Comparison of ENCODE assay signal across 24 cellular contexts in the genomic region with DNA sequence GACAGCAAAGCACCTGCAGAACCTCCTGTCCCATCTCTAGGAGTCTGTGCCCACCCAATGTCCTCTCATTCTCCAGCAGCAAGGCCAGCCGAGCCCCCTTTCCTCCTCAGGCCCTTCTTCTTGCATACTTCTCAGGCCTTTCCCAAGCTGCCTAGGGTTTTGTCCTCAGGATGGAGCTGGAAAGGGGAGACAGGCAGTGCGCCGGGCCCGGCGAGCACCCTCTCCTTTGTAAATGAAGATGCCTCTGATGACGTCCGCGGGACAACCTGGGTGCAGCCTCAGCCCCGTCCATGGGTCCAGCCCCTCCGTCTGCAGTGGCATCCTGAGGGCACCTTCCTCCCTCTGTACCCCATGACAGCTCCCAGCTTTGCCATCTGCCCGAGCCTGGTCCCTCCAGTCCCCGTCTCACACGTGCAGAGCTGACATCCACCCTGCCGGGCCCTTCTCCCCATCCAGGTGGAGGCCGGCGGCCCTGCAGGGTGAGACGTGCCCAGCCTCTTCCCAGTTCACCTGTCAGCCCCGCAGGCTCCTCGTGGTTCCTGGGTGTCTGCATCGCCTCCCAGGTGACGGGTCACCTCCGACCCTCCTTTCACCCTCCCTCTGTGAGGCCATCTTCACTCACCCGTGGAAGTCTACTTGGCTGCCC. TPM values are rescaled to one million over a fixed set of nuclear protein-coding genes. Genes with fewer than 3 reads are reported as not detected.
DNase-seq lines count a peak whose midpoint lies in the region; ATAC-seq and TF ChIP-seq lines count a peak whose summit lies in the region.
"Had no signal": no experiment of that assay in that cellular context is flagged by ENCODE, and none has a peak within 500 bp of the region (broad histone marks: within the 10 kb centered on the region; RNA-seq: fewer than 3 reads in every experiment).

No MANE protein-coding gene starts in this region.

- DNase-seq in activated naive CD4-positive, alpha-beta T cell treated with anti-CD3 and anti-CD28 coated beads, Interleukin-2, amount 10 ng/mL, durations not matched to agents 7 days and 5 days, result peak; percentile 14
- no peak for DNase-seq in activated naive CD4-positive, alpha-beta T cell (lab: John Stamatoyannopoulos, UW)
- DNase-seq in coronary artery (ENCODE audit: low spot score) (peak; percentile 64), neuronal stem cell (ENCODE audit: low spot score) (no peak), type B pancreatic cell (ENCODE audit: extremely low spot score, unreplicated experiment) (peak; percentile 62), DMS153 (lab: John Stamatoyannopoulos, UW) (no peak), immature natural killer cell (no peak)
- DNase-seq: activated CD4-positive, alpha-beta T cell treated with anti-CD3 and anti-CD28 coated beads, Interleukin-2, amount 10 ng/mL, durations not matched to agents 24 days and 14 days; activated naive CD4-positive, alpha-beta T cell treated with Interleukin-2 at 50 U/mL for 16 hours; CD4-positive, alpha-beta memory T cell; gastrocnemius medialis; left cardiac atrium; NCI-H2029 treated with DMSO at 0.1 percent for 48 hours; NCI-H524 treated with DMSO at 0.1 percent for 48 hours; OCI-M1; stimulated activated CD4-positive, alpha-beta T cell treated with anti-CD3 and anti-CD28 coated beads, Interleukin-4, amount 100 ng/mL, for 24 hours; T-cell had no signal

- peak overlapping the region; percentile 64 for H3K18ac ChIP-seq in neuronal stem cell (ENCODE audit: low read length)

- peak overlapping the region; percentile 22 for H2BK12ac ChIP-seq in neuronal stem cell (ENCODE audit: low read length)

- H3K4me3 ChIP-seq in coronary artery (no peak overlapping the region), neuronal stem cell (ENCODE audit: low read length in 2 of 2) (no peak overlapping the region)
- H3K4me3 ChIP-seq: body of pancreas, gastrocnemius medialis, hepatocyte, upper lobe of left lung had no signal

- no peak overlapping the region for H2AFZ ChIP-seq in neuronal stem cell (ENCODE audit: low read length)
- H2AFZ ChIP-seq: hepatocyte had no signal

- TF ChIP-seq CTCF in coronary artery (IDR thresholded peaks at IDR 0.05) (no peak), type B pancreatic cell (conservative IDR thresholded peaks at IDR 0.05) (no peak)

- H3K9me3 ChIP-seq in neuronal stem cell (replicated peaks in 1 of 2; ENCODE audit: control insufficient read depth in 2 of 2, insufficient read depth in 1 of 2, low read depth in 1 of 2, low read length in 2 of 2), result peaks cover 0 to 2% of the 10 kb centered on the region in 2 donors
- H3K9me3 ChIP-seq: body of pancreas, gastrocnemius medialis, upper lobe of left lung had no signal

- peak overlapping the region; percentile 66 for H3K4ac ChIP-seq in neuronal stem cell (ENCODE audit: low read length)

- H3K4me3 Mint-ChIP-seq in activated naive CD4-positive, alpha-beta T cell treated with anti-CD3 and anti-CD28 coated beads, Interleukin-2, amount 10 ng/mL, durations not matched to agents 7 days and 5 days, result no peak overlapping the region
- no peak overlapping the region for H3K4me3 Mint-ChIP-seq in type B pancreatic cell
- no peak overlapping the region for H3K4me3 Mint-ChIP-seq in immature natural killer cell
- H3K4me3 Mint-ChIP-seq: activated CD4-positive, alpha-beta T cell treated with anti-CD3 and anti-CD28 coated beads, Interleukin-2, amount 10 ng/mL, durations not matched to agents 24 days and 14 days; CD4-positive, alpha-beta memory T cell; memory B cell; neural crest cell; T-cell had no signal

- CTCF ChIA-PET in activated naive CD4-positive, alpha-beta T cell treated with anti-CD3 and anti-CD28 coated beads, Interleukin-2, amount 10 ng/mL, durations not matched to agents 7 days and 5 days (lab: Charles Lee), result interaction anchor here (1.5 kb wide), 1 partner anchor 8 kb away, joined by 3 read pairs; no protein-coding TSS in a partner anchor

- H2BK120ac ChIP-seq in neuronal stem cell (ENCODE audit: low read depth, low read length), result no peak overlapping the region

- no peaks in the 10 kb centered on the region for H3K36me3 ChIP-seq in neuronal stem cell (replicated peaks in 1 of 2; ENCODE audit: control insufficient read depth in 2 of 2, insufficient read depth in 2 of 2, low read length in 2 of 2)
- H3K36me3 ChIP-seq: gastrocnemius medialis, upper lobe of left lung, WERI-Rb-1 had no signal

- no peak overlapping the region for H4K8ac ChIP-seq in neuronal stem cell (ENCODE audit: low read depth, low read length)

- H3K27me3 Mint-ChIP-seq in activated naive CD4-positive, alpha-beta T cell treated with anti-CD3 and anti-CD28 coated beads, Interleukin-2, amount 10 ng/mL, durations not matched to agents 7 days and 5 days, result peaks cover 4% of the 10 kb centered on the region
- H3K27me3 Mint-ChIP-seq in type B pancreatic cell (peaks cover 9% of the 10 kb centered on the region), immature natural killer cell (ENCODE audit: low read depth in 3 of 3) (peaks cover 0 to 4% (median 3%) of the 10 kb centered on the region in 3 donors)

- H3K27ac ChIP-seq in coronary artery, result no peak overlapping the region
- no peak overlapping the region for H3K27ac ChIP-seq in neuronal stem cell (replicated peaks; ENCODE audit: low read length)
- H3K27ac ChIP-seq: body of pancreas, gastrocnemius medialis, hepatocyte, upper lobe of left lung, WERI-Rb-1 had no signal

- H3K4me1 Mint-ChIP-seq in activated naive CD4-positive, alpha-beta T cell treated with anti-CD3 and anti-CD28 coated beads, Interleukin-2, amount 10 ng/mL, durations not matched to agents 7 days and 5 days, result no peaks in the 10 kb centered on the region
- H3K4me1 Mint-ChIP-seq in type B pancreatic cell (ENCODE audit: unreplicated experiment), result no peaks in the 10 kb centered on the region
- no peaks in the 10 kb centered on the region for H3K4me1 Mint-ChIP-seq in immature natural killer cell
- H3K4me1 Mint-ChIP-seq: activated CD4-positive, alpha-beta T cell treated with anti-CD3 and anti-CD28 coated beads, Interleukin-2, amount 10 ng/mL, durations not matched to agents 24 days and 14 days; CD4-positive, alpha-beta memory T cell; memory B cell; neural crest cell; T-cell had no signal

- H3K27me3 ChIP-seq in neuronal stem cell (ENCODE audit: control insufficient read depth in 3 of 3, insufficient read depth in 3 of 3, low read depth in 1 of 3, low read length in 3 of 3), result peaks cover 0 to 21% (median 0%) of the 10 kb centered on the region in 3 experiments
- H3K27me3 ChIP-seq: body of pancreas, gastrocnemius medialis, hepatocyte, upper lobe of left lung had no signal

- H3K23ac ChIP-seq in neuronal stem cell (ENCODE audit: low read depth, low read length, poor library complexity), result no peak overlapping the region

- H3K9ac ChIP-seq in neuronal stem cell (ENCODE audit: low read depth, low read length, poor library complexity), result no peak overlapping the region

- peak overlapping the region; percentile 58 for H2BK15ac ChIP-seq in neuronal stem cell (ENCODE audit: low read length)

- H3K14ac ChIP-seq in neuronal stem cell (ENCODE audit: low read length), result peak overlapping the region; percentile 71

- H2BK5ac ChIP-seq in neuronal stem cell (ENCODE audit: low read length), result no peak overlapping the region

- no peak for ATAC-seq in HG02885 (IDR thresholded peaks at IDR 0.05; ENCODE audit: poor library complexity, unreplicated experiment)
- ATAC-seq: body of pancreas, gastrocnemius medialis, left cardiac atrium, T-cell had no signal

- no peak overlapping the region for H3K4me2 ChIP-seq in neuronal stem cell (ENCODE audit: insufficient read depth, low read length, poor library complexity, severe bottlenecking)
- H3K4me2 ChIP-seq: hepatocyte had no signal

- no peaks in the 10 kb centered on the region for H3K36me3 Mint-ChIP-seq in activated naive CD4-positive, alpha-beta T cell treated with anti-CD3 and anti-CD28 coated beads, Interleukin-2, amount 10 ng/mL, durations not matched to agents 7 days and 5 days
- H3K36me3 Mint-ChIP-seq in type B pancreatic cell (no peaks in the 10 kb centered on the region), immature natural killer cell (no peaks in the 10 kb centered on the region)
- H3K36me3 Mint-ChIP-seq: CD4-positive, alpha-beta memory T cell; memory B cell; T-cell had no signal

- WGBS in neuronal stem cell (ENCODE audit: extremely low coverage in 2 of 2, insufficient read length in 2 of 2, insufficient replicate concordance in 1 of 2), 2 donors, result no CpG with 5 or more reads among the region's 23 CpGs

- peak overlapping the region; percentile 19 for H3K27ac Mint-ChIP-seq in activated naive CD4-positive, alpha-beta T cell treated with anti-CD3 and anti-CD28 coated beads, Interleukin-2, amount 10 ng/mL, durations not matched to agents 7 days and 5 days
- H3K27ac Mint-ChIP-seq in type B pancreatic cell (no peak overlapping the region), immature natural killer cell (no peak overlapping the region)
- H3K27ac Mint-ChIP-seq: activated CD4-positive, alpha-beta T cell treated with anti-CD3 and anti-CD28 coated beads, Interleukin-2, amount 10 ng/mL, durations not matched to agents 24 days and 14 days; CD4-positive, alpha-beta memory T cell; memory B cell; T-cell had no signal

- H3K9me3 Mint-ChIP-seq in activated naive CD4-positive, alpha-beta T cell treated with anti-CD3 and anti-CD28 coated beads, Interleukin-2, amount 10 ng/mL, durations not matched to agents 7 days and 5 days, result no peaks in the 10 kb centered on the region
- H3K9me3 Mint-ChIP-seq in type B pancreatic cell (no peaks in the 10 kb centered on the region), immature natural killer cell (no peaks in the 10 kb centered on the region)
- H3K9me3 Mint-ChIP-seq: activated CD4-positive, alpha-beta T cell treated with anti-CD3 and anti-CD28 coated beads, Interleukin-2, amount 10 ng/mL, durations not matched to agents 24 days and 14 days; CD4-positive, alpha-beta memory T cell; neural crest cell; T-cell had no signal

- H2AK5ac ChIP-seq in neuronal stem cell (ENCODE audit: low read depth, low read length), result no peak overlapping the region

- no peaks in the 10 kb centered on the region for H3K79me1 ChIP-seq in neuronal stem cell (ENCODE audit: low read depth, low read length)

- H4K91ac ChIP-seq in neuronal stem cell (ENCODE audit: low read depth, low read length, poor library complexity), result no peak overlapping the region

- no peaks in the 10 kb centered on the region for H3K4me1 ChIP-seq in neuronal stem cell (ENCODE audit: control insufficient read depth in 2 of 2, insufficient read depth in 1 of 2, low read depth in 1 of 2, low read length in 2 of 2)
- H3K4me1 ChIP-seq: body of pancreas, gastrocnemius medialis, upper lobe of left lung had no signal

RNA-seq across cellular contexts. Expression of gene JAKMIP3, which starts 36.4 kb away (rescaled TPM):
- 0.20 TPM for polyA plus RNA-seq in neuronal stem cell (2013, experiment 1 of 2)
- 0.22 TPM for polyA plus RNA-seq in neuronal stem cell (2013, experiment 2 of 2)
- 0.10 and 0.19 TPM in 2 replicates for total RNA-seq in type B pancreatic cell (ENCODE audit: low replicate concordance)
- not detected for polyA plus RNA-seq in immature natural killer cell

Comparison
In these comparisons a context has a peak if more than half of its experiments do, and no peak if none do; other contexts are left out.
1. DNase-seq: peak in activated naive CD4-positive, alpha-beta T cell treated with anti-CD3 and anti-CD28 coated beads, Interleukin-2, amount 10 ng/mL, durations not matched to agents 7 days and 5 days (single experiment), coronary artery (single experiment) and type B pancreatic cell (single experiment); none in activated naive CD4-positive, alpha-beta T cell (0 of 4), neuronal stem cell (single experiment), DMS153 (single experiment) and immature natural killer cell (0 of 3).